In the genomic region with DNA sequence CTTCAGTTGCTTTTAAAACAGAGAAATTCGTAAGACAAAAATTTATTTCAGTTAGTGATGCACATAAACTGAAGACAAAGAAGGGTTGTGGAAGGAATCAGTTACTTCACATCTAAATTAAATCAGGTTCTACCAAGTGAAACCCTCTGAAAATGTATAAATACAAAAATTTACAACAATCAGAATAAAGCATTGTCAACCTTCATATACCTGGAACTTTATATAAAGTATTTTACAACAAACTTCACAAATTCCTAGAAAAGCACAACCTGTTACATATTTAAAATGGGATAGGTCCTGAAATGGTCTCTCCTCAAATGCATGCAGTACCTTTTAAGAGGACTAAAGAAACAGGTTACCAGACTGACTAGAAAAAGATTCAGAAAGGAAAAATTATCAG, we compare ENCODE assay signal across 8 cellular contexts. TPM values are rescaled to one million over a fixed set of nuclear protein-coding genes. Genes with fewer than 3 reads are reported as not detected.
DNase-seq lines count a peak whose midpoint lies in the region; ATAC-seq and TF ChIP-seq lines count a peak whose summit lies in the region.

No MANE protein-coding gene starts in this region.

- H3K4me1 ChIP-seq in breast epithelium, result peaks cover 4 to 27% of the 10 kb centered on the region in 2 donors

- H3K27ac ChIP-seq in breast epithelium, result peak overlapping the region; percentile 62 to 82

- no peak for DNase-seq in AG04449 (ENCODE audit: low read depth, low spot score)
- no peak for DNase-seq in breast epithelium (ENCODE audit: low spot score in 2 of 2)
- DNase-seq in natural killer cell treated with Interleukin-12 subunit alpha and Interleukin-12 subunit beta and Interleukin-15 and Interleukin-18, amount 100 ng/mL, for 72 hours (ENCODE audit: low spot score), result no peak
- no peak for DNase-seq in OCI-M1 (lab: John Stamatoyannopoulos, UW)
- DNase-seq in cerebellar cortex (ENCODE audit: low spot score), result no peak
- no peak for DNase-seq in NK-92 (lab: John Stamatoyannopoulos, UW; ENCODE audit: unreplicated experiment)

- CTCF ChIA-PET in AG04449 (lab: Yijun Ruan, JAX), result interaction anchor here (0.9 to 1.1 kb wide), 2 partner anchors 9 to 401 kb away, joined by 4 to 6 read pairs; no protein-coding TSS in a partner anchor

- H3K27ac Mint-ChIP-seq in natural killer cell treated with Interleukin-12 subunit alpha and Interleukin-12 subunit beta and Interleukin-15 and Interleukin-18, amount 100 ng/mL, for 72 hours, result peak overlapping the region; percentile 58 to 71

- no peaks in the 10 kb centered on the region for H3K9me3 Mint-ChIP-seq in natural killer cell treated with Interleukin-12 subunit alpha and Interleukin-12 subunit beta and Interleukin-15 and Interleukin-18, amount 100 ng/mL, for 72 hours

- intact Hi-C loops in breast epithelium (cut with DNase I; ENCODE audit: low total_unique reads), result no loop called here

- H3K27me3 Mint-ChIP-seq in natural killer cell treated with Interleukin-12 subunit alpha and Interleukin-12 subunit beta and Interleukin-15 and Interleukin-18, amount 100 ng/mL, for 72 hours, result no peaks in the 10 kb centered on the region

- peak; percentile 6 for ATAC-seq in HG02798 (IDR thresholded peaks at IDR 0.05; ENCODE audit: poor library complexity, unreplicated experiment)
- ATAC-seq in natural killer cell treated with Interleukin-12 subunit alpha and Interleukin-12 subunit beta and Interleukin-15 and Interleukin-18, amount 100 ng/mL, for 72 hours, result no peak
- no peak for ATAC-seq in GM18498 (IDR thresholded peaks at IDR 0.05; ENCODE audit: unreplicated experiment)

- H3K4me1 Mint-ChIP-seq in natural killer cell treated with Interleukin-12 subunit alpha and Interleukin-12 subunit beta and Interleukin-15 and Interleukin-18, amount 100 ng/mL, for 72 hours (ENCODE audit: low read depth in 2 of 2), result peaks cover 9 to 13% of the 10 kb centered on the region in 2 donors

- peak overlapping the region; percentile 71 for H3K4me3 Mint-ChIP-seq in natural killer cell treated with Interleukin-12 subunit alpha and Interleukin-12 subunit beta and Interleukin-15 and Interleukin-18, amount 100 ng/mL, for 72 hours

- POLR2A ChIA-PET in AG04449 (lab: Yijun Ruan, JAX), result interaction anchor here (1.9 kb wide), 1 partner anchor 9 kb away, joined by 8 read pairs; no protein-coding TSS in a partner anchor

- TF ChIP-seq POLR2A in breast epithelium (IDR thresholded peaks at IDR 0.05), result no peak

- TF ChIP-seq CTCF in AG04449 (IDR thresholded peaks at IDR 0.05; ENCODE audit: insufficient read depth, low read length, missing control alignments) (no peak), breast epithelium (IDR thresholded peaks at IDR 0.05) (no peak)

- no peaks in the 10 kb centered on the region for H3K9me3 ChIP-seq in breast epithelium

- H3K4me3 ChIP-seq in AG04449 (ENCODE audit: low read depth, low read length) (peak overlapping the region; percentile 19), breast epithelium (peak overlapping the region in 1 of 3 donors; percentile 33)

- peaks cover 7% of the 10 kb centered on the region for H3K36me3 ChIP-seq in breast epithelium

- peaks cover 5% of the 10 kb centered on the region for H3K36me3 Mint-ChIP-seq in natural killer cell treated with Interleukin-12 subunit alpha and Interleukin-12 subunit beta and Interleukin-15 and Interleukin-18, amount 100 ng/mL, for 72 hours

- no peaks in the 10 kb centered on the region for H3K27me3 ChIP-seq in breast epithelium

RNA-seq across cellular contexts. Expression of a gene that starts 26.9 kb away (rescaled TPM):
- 100 to 1,000 TPM; 157 to 215 (median 168) TPM for total RNA-seq in breast epithelium
- total RNA-seq in natural killer cell treated with Interleukin-12 subunit alpha and Interleukin-12 subunit beta and Interleukin-15 and Interleukin-18, amount 100 ng/mL, for 72 hours, result 10 to 100 TPM; 34.1 to 42.0 TPM
